29 cellular contexts compared by ENCODE assay signal in the genomic region with DNA sequence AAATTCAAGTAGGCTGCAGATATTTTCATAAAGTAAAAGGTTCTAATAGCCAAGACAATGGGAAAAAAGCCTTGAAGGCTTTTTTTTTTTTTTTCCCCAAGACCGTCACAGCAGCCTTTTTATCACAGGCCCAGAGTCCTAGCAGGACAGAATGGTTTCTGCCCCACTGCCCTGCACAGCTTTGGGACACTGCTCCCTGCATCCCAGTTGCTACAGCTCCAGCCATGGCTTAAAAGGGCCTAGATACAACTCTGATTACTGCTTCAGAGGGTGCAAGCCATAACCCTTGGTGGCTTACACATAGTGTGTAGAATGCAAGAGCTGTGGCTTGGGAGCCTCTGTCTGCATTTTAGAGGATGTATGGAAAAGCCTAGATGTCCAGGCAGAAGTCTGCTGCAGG.
"Had no signal": no experiment of that assay in that cellular context is flagged by ENCODE, and none has a peak within 500 bp of the region (broad histone marks: within the 10 kb centered on the region; RNA-seq: fewer than 3 reads in every experiment).

No MANE protein-coding gene starts in this region.

- H3K4me1 ChIP-seq: adrenal gland, ascending aorta, body of pancreas, breast epithelium had no signal

- H3K9me3 ChIP-seq: adrenal gland, ascending aorta, body of pancreas had no signal

- H3K27ac ChIP-seq: adrenal gland, ascending aorta, body of pancreas, brain microvascular endothelial cell, breast epithelium, cardiac muscle cell had no signal

- DNase-seq: activated effector memory CD4-positive, alpha-beta T cell treated with anti-CD3 and anti-CD28 coated beads, Interleukin-2, amount 50 U/mL, for 16 hours; activated effector memory CD4-positive, alpha-beta T cell treated with Interleukin-2 at 50 U/mL for 16 hours; activated gamma-delta T cell; activated gamma-delta T cell treated with Interleukin-2 at 50 U/mL for 16 hours; activated naive CD4-positive, alpha-beta T cell; activated naive CD4-positive, alpha-beta T cell treated with anti-CD3 and anti-CD28 coated beads for 36 hours; activated naive CD4-positive, alpha-beta T cell treated with anti-CD3 and anti-CD28 coated beads, Interleukin-2, amount 10 ng/mL, durations not matched to agents 7 days and 5 days; activated naive CD4-positive, alpha-beta T cell treated with anti-CD3 and anti-CD28 coated beads, Interleukin-2, amount 50 U/mL, for 16 hours; activated naive CD4-positive, alpha-beta T cell treated with Interleukin-2 at 50 U/mL for 16 hours; activated naive CD8-positive, alpha-beta T cell treated with anti-CD3 and anti-CD28 coated beads for 36 hours; activated naive CD8-positive, alpha-beta T cell treated with anti-CD3 and anti-CD28 coated beads, Interleukin-2, amount 10 ng/mL, durations not matched to agents 7 days and 5 days; activated naive CD8-positive, alpha-beta T cell treated with anti-CD3 and anti-CD28 coated beads, Interleukin-2, amount 50 U/mL, for 24 hours; activated T-cell treated with anti-CD3 and anti-CD28 coated beads, Interleukin-2, amount 50 U/mL, for 24 hours; activated T-cell treated with anti-CD3 and anti-CD28 coated beads, Interleukin-2, amount 50 U/mL, for 4 hours; activated T-cell treated with anti-CD3 and anti-CD28 coated beads, Interleukin-2, amount 50 U/mL, for 48 hours; activated T-cell treated with anti-CD3 and anti-CD28 coated beads, Interleukin-2, amount 50 U/mL, for 72 hours; adrenal gland; amniotic stem cell; amygdala; anterior cingulate cortex; aorta; body of pancreas; brain microvascular endothelial cell; caudate nucleus; central memory CD4-positive, alpha-beta T cell; cerebellar nuclear complex had no signal

- H3K4me3 ChIP-seq: adrenal gland, ascending aorta, body of pancreas, breast epithelium, cardiac muscle cell had no signal

- H3K36me3 ChIP-seq: adrenal gland, ascending aorta, brain microvascular endothelial cell, breast epithelium, cardiac muscle cell had no signal
